In the genomic region with DNA sequence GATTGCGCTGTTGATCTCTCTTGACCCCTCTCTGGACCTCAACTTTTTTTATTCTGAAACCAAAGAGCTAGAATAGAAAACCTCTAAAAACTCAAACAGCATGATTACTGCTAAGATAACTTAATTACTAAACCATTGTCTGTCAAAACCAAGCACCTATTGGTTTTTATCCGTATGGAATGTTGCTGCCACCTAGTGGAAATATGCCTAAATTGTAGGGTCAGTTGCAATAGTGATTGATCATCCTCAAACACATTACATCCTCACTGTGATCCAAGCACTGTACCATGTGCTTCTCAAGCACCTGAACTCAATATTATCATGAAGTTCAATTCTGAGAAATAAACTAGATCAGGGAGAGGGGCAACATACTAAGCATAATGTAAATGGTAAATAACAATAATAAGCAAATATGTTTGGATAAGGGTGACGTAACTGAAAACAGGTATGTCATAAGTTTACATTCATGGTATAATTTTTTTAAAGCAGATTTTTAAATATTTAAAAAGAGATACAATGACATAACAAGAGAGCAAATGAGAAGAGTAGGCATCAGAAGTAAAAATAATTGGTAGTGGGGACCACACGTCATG, we compare ENCODE assay signal across 8 cellular contexts. TPM values are rescaled to one million over a fixed set of nuclear protein-coding genes. Genes with fewer than 3 reads are reported as not detected.
A peak's percentile ranks its signal among the peaks of the same experiment; 100 is the strongest.
DNase-seq lines count a peak whose midpoint lies in the region; ATAC-seq, FAIRE-seq and TF ChIP-seq lines count a peak whose summit lies in the region.

No MANE protein-coding gene starts in this region.

- CTCF ChIA-PET in A549 (lab: Yijun Ruan, JAX) (interaction anchor here (0.6 to 2.8 kb wide), 10 partner anchors 10 to 353 kb away, joined by 3 to 21 read pairs (median 4); partner anchors contain the start of genes DTX4, FAM111A and MPEG1), HEK293 (lab: Yijun Ruan, JAX) (interaction anchor here (0.6 to 2.5 kb wide), 19 partner anchors 10 to 783 kb away, joined by 3 to 26 read pairs (median 4); partner anchors contain the start of gene DTX4)

- H3K36me3 ChIP-seq in HEK293 (ENCODE audit: control insufficient read depth in 2 of 2, insufficient read depth in 1 of 2, low read length in 2 of 2) = no peaks in the 10 kb centered on the region
- H3K36me3 ChIP-seq in esophagus muscularis mucosa = no peaks in the 10 kb centered on the region
- no peaks in the 10 kb centered on the region for H3K36me3 ChIP-seq in prostate gland

- intact Hi-C loops in esophagus muscularis mucosa (cut with DNase I) = loop anchor here (10.0 kb wide), 2 partner anchors 225 to 255 kb away; partner anchors contain the start of gene DTX4
- intact Hi-C loops in prostate gland (cut with DNase I) = no loop called here

- DNase-seq in A549 (ENCODE audit: low read depth in 1 of 2, low spot score in 1 of 2) = peak; percentile 29 to 50
- DNase-seq in ELF-1 (ENCODE audit: low read depth, low spot score) = peak; percentile 5
- peak; percentile 71 for DNase-seq in NB4 (ENCODE audit: low read depth)
- DNase-seq in T-helper 2 cell treated with Interferon-gamma antibody and Interleukin-4, amounts not matched to agents 5 μg/mL and 100 μg/mL, for 36 hours (ENCODE audit: low spot score) = peak; percentile 8
- DNase-seq in esophagus muscularis mucosa (ENCODE audit: extremely low spot score) = no peak
- DNase-seq in prostate gland (ENCODE audit: low spot score) = no peak

- no peaks in the 10 kb centered on the region for H3K9me3 Mint-ChIP-seq in T-helper 2 cell treated with Interferon-gamma antibody and Interleukin-4, amounts not matched to agents 5 μg/mL and 100 μg/mL, for 36 hours

- H3K36me3 Mint-ChIP-seq in T-helper 2 cell treated with Interferon-gamma antibody and Interleukin-4, amounts not matched to agents 5 μg/mL and 100 μg/mL, for 36 hours (ENCODE audit: low read depth) = no peaks in the 10 kb centered on the region

- no peaks in the 10 kb centered on the region for H3K4me1 Mint-ChIP-seq in T-helper 2 cell treated with Interferon-gamma antibody and Interleukin-4, amounts not matched to agents 5 μg/mL and 100 μg/mL, for 36 hours (ENCODE audit: low read depth)

- H3K27ac ChIP-seq in A549 (no peak overlapping the region), HEK293 (ENCODE audit: extremely low read depth, low read depth, low read length) (no peak overlapping the region), esophagus muscularis mucosa (replicated peaks in 1 of 4) (no peak overlapping the region), prostate gland (no peak overlapping the region)

- peak; percentile 70 for TF ChIP-seq RAD21 in A549 (conservative IDR thresholded peaks at IDR 0.05 in 1 of 2, IDR thresholded peaks at IDR 0.05 in 1 of 2)

- TF ChIP-seq EP300 in A549 (IDR thresholded peaks at IDR 0.05) (no peak), esophagus muscularis mucosa (IDR thresholded peaks at IDR 0.05) (no peak)

- H3K4me2 ChIP-seq in A549 = no peak overlapping the region

- TF ChIP-seq CTCF in A549 (IDR thresholded peaks at IDR 0.05) (peak; percentile 86), HEK293 (tag by site-specific recombination; IDR thresholded peaks at IDR 0.05) (no peak), NB4 (IDR thresholded peaks at IDR 0.05; ENCODE audit: low read depth, low read length) (peak; percentile 79), esophagus muscularis mucosa (IDR thresholded peaks at IDR 0.05) (peak; percentile 28 to 56 (median 35)), prostate gland (IDR thresholded peaks at IDR 0.05) (peak; percentile 14 to 68 (median 54))

- no peak overlapping the region for H3K27ac Mint-ChIP-seq in T-helper 2 cell treated with Interferon-gamma antibody and Interleukin-4, amounts not matched to agents 5 μg/mL and 100 μg/mL, for 36 hours

- H3K4me3 ChIP-seq in A549 = no peak overlapping the region
- H3K4me3 ChIP-seq in HEK293 (ENCODE audit: low read depth, low read length) = no peak overlapping the region
- no peak overlapping the region for H3K4me3 ChIP-seq in NB4 (ENCODE audit: low read depth, low read length)
- H3K4me3 ChIP-seq in esophagus muscularis mucosa = no peak overlapping the region
- no peak overlapping the region for H3K4me3 ChIP-seq in prostate gland

- H3K27me3 ChIP-seq in esophagus muscularis mucosa = no peaks in the 10 kb centered on the region
- H3K27me3 ChIP-seq in prostate gland (replicated peaks; ENCODE audit: insufficient read depth) = no peaks in the 10 kb centered on the region

- no peaks in the 10 kb centered on the region for H3K4me1 ChIP-seq in A549
- no peaks in the 10 kb centered on the region for H3K4me1 ChIP-seq in HEK293 (ENCODE audit: control insufficient read depth, insufficient read depth, low read length)
- H3K4me1 ChIP-seq in esophagus muscularis mucosa = no peaks in the 10 kb centered on the region
- no peaks in the 10 kb centered on the region for H3K4me1 ChIP-seq in prostate gland (replicated peaks)

- H3K4me3 Mint-ChIP-seq in T-helper 2 cell treated with Interferon-gamma antibody and Interleukin-4, amounts not matched to agents 5 μg/mL and 100 μg/mL, for 36 hours = no peak overlapping the region

- TF ChIP-seq POLR2A in A549 (IDR thresholded peaks at IDR 0.05; ENCODE audit: low read length) (no peak), NB4 (IDR thresholded peaks at IDR 0.05; ENCODE audit: extremely low read depth, insufficient read length) (no peak), esophagus muscularis mucosa (IDR thresholded peaks at IDR 0.05; ENCODE audit: low read depth) (no peak), prostate gland (IDR thresholded peaks at IDR 0.05) (no peak)

- POLR2A ChIA-PET in A549 (lab: Yijun Ruan, JAX) (no interaction called here), HEK293 (lab: Yijun Ruan, JAX) (no interaction called here)

- WGBS in A549 (ENCODE audit: missing lambda C conversion rate) = 58% methylated on average over 4 of the region's 4 CpGs
- 62% methylated on average over 4 of the region's 4 CpGs for WGBS in esophagus muscularis mucosa
- 63% methylated on average over 4 of the region's 4 CpGs for WGBS in prostate gland

- peaks cover 6% of the 10 kb centered on the region for H3K27me3 Mint-ChIP-seq in T-helper 2 cell treated with Interferon-gamma antibody and Interleukin-4, amounts not matched to agents 5 μg/mL and 100 μg/mL, for 36 hours (ENCODE audit: low read depth)

- peak; percentile 87 for FAIRE-seq in A549 (lab: Jason Lieb, UNC)

- peak in 1 of 2 experiments; percentile 81; a peak in 4 of 6 replicates for ATAC-seq in A549
- ATAC-seq in HG02571 (IDR thresholded peaks at IDR 0.05; ENCODE audit: unreplicated experiment) = no peak

- H3K9me3 ChIP-seq in A549 (no peaks in the 10 kb centered on the region), HEK293 (ENCODE audit: control insufficient read depth, insufficient read depth, low read depth, low read length) (no peaks in the 10 kb centered on the region), esophagus muscularis mucosa (no peaks in the 10 kb centered on the region), prostate gland (no peaks in the 10 kb centered on the region)

TF ChIP-seq in A549, 52 proteins besides CTCF, POLR2A, EP300 and RAD21 (continues in another document):
- TF ChIP-seq ELK1 (IDR thresholded peaks at IDR 0.05; ENCODE audit: low read depth, low read length) = no peak

TF ChIP-seq in HEK293, 187 proteins besides CTCF, POLR2A, EP300 and RAD21 (continues in another document):
- TF ChIP-seq ZNF768 (tag by site-specific recombination; IDR thresholded peaks at IDR 0.05) (no peak), ZNF654 (tag by site-specific recombination; IDR thresholded peaks at IDR 0.05; ENCODE audit: low read depth) (peak; percentile 75), ZBTB21 (tag by site-specific recombination; IDR thresholded peaks at IDR 0.05) (no peak)

RNA-seq across cellular contexts. Expression of gene OR5A2, which starts 3.8 kb away (rescaled TPM):
- polyA plus RNA-seq in A549 (2011; rRNA removed) (not detected in 2 replicates), A549 (2017; fragmentation: RNase III; extraction: RNeasy Plus Mini Kit Qiagen cat#74134 plus additional on column Dnase treatment) (not detected in 3 replicates)
- polyA plus RNA-seq in A549 (2012; cell fraction: cytosol; rRNA removed) = not detected in 2 replicates
- not detected in 2 replicates for polyA plus RNA-seq in A549 (2012; cell fraction: nucleus; rRNA removed)
- not detected in 2 replicates for polyA minus RNA-seq in A549 (2011; rRNA and poly(A)+ RNA removed)
- total RNA-seq in esophagus muscularis mucosa (not detected), prostate gland (not detected)

RNA-seq across cellular contexts. Expression of gene OR5A1, which starts 6.2 kb away (rescaled TPM):
- polyA plus RNA-seq in A549 (2011; rRNA removed) (not detected in 2 replicates), A549 (2017; fragmentation: RNase III; extraction: RNeasy Plus Mini Kit Qiagen cat#74134 plus additional on column Dnase treatment) (not detected in 3 replicates)
- polyA plus RNA-seq in A549 (2012; cell fraction: cytosol; rRNA removed) = not detected in 2 replicates
- not detected in 2 replicates for polyA plus RNA-seq in A549 (2012; cell fraction: nucleus; rRNA removed)
- polyA minus RNA-seq in A549 (2011; rRNA and poly(A)+ RNA removed) = not detected in 2 replicates
- total RNA-seq in esophagus muscularis mucosa (not detected), prostate gland (under 1 TPM in 1 of 2 donors, not detected in 1; 0.17 TPM)

RNA-seq across cellular contexts. Expression of gene OR4D6, which starts 26.7 kb away (rescaled TPM):
- polyA plus RNA-seq in A549 (2011; rRNA removed) (not detected in 2 replicates), A549 (2017; fragmentation: RNase III; extraction: RNeasy Plus Mini Kit Qiagen cat#74134 plus additional on column Dnase treatment) (not detected in 3 replicates)
- not detected in 2 replicates for polyA plus RNA-seq in A549 (2012; cell fraction: cytosol; rRNA removed)
- polyA plus RNA-seq in A549 (2012; cell fraction: nucleus; rRNA removed) = not detected in 2 replicates
- not detected in 2 replicates for polyA minus RNA-seq in A549 (2011; rRNA and poly(A)+ RNA removed)
- total RNA-seq in esophagus muscularis mucosa (not detected), prostate gland (not detected)

RNA-seq across cellular contexts. Expression of gene OR4D10, which starts 43.1 kb away (rescaled TPM):
- polyA plus RNA-seq in A549 (2011; rRNA removed) (not detected in 2 replicates), A549 (2017; fragmentation: RNase III; extraction: RNeasy Plus Mini Kit Qiagen cat#74134 plus additional on column Dnase treatment) (not detected in 3 replicates)
- polyA plus RNA-seq in A549 (2012; cell fraction: cytosol; rRNA removed) = not detected in 2 replicates
- polyA plus RNA-seq in A549 (2012; cell fraction: nucleus; rRNA removed) = not detected in 2 replicates
- polyA minus RNA-seq in A549 (2011; rRNA and poly(A)+ RNA removed) = not detected in 2 replicates
- total RNA-seq in esophagus muscularis mucosa (not detected), prostate gland (not detected)

Comparison
In these comparisons a context has a peak if more than half of its experiments do, and no peak if none do; other contexts are left out.
1. DNase-seq: peak in A549 (2 of 2), ELF-1 (single experiment), NB4 (single experiment) and T-helper 2 cell treated with Interferon-gamma antibody and Interleukin-4, amounts not matched to agents 5 μg/mL and 100 μg/mL, for 36 hours (single experiment); none in esophagus muscularis mucosa (single experiment) and prostate gland (single experiment).
2. Of the 5 proteins assayed by ChIP-seq in both HEK293 and A549: peak only in HEK293: none; only in A549: CTCF; in both: none; in neither: 4.